1 cellular context compared by ENCODE assay signal in the genomic region with DNA sequence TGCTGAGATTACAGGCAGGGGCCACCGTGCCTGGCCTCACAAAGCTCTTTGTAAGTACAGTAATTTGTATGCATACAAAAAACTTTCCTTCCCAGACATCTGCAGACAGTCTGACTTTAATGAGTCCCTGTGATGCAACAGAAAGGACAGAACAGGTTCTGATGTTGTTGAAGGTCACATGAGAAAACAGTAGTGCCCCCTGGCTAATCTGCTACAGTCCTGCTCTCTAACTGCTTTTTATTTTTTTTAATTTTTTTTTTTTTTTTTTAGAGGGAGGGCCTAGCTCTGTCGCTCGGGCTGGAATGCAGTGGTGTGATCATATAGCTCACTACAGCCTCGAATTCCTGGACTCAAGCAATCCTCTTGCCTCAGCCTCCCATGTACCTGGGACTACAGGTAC.
TF ChIP-seq lines count a peak whose summit lies in the region.

No MANE protein-coding gene starts in this region.

TF ChIP-seq in H1, 55 proteins besides CTCF, POLR2A, EP300 and RAD21 (continued from another document):
- no peak for TF ChIP-seq TAF1 (IDR thresholded peaks at IDR 0.05; ENCODE audit: low read depth, low read length)
